Comparison of ENCODE assay signal across 8 cellular contexts in genomic region chrX:131763674-131764073, GRCh38.
A peak's percentile ranks its signal among the peaks of the same experiment; 100 is the strongest.
DNase-seq lines count a peak whose midpoint lies in the region; ATAC-seq, FAIRE-seq and TF ChIP-seq lines count a peak whose summit lies in the region.

No MANE protein-coding gene starts in this region.

- H3K9me3 Mint-ChIP-seq in effector memory CD8-positive, alpha-beta T cell = no peaks in the 10 kb centered on the region

- H3K27me3 ChIP-seq in MM.1S (replicated peaks; ENCODE audit: insufficient read depth, low read length) = no peaks in the 10 kb centered on the region
- H3K27me3 ChIP-seq in effector memory CD4-positive, alpha-beta T cell (replicated peaks; ENCODE audit: control insufficient read depth, insufficient read depth, low read length, poor library complexity, severe bottlenecking) = no peaks in the 10 kb centered on the region
- no peaks in the 10 kb centered on the region for H3K27me3 ChIP-seq in stomach

- H3K36me3 Mint-ChIP-seq in effector memory CD8-positive, alpha-beta T cell (ENCODE audit: insufficient read depth) = no peaks in the 10 kb centered on the region

- no peak overlapping the region for H3K27ac Mint-ChIP-seq in effector memory CD8-positive, alpha-beta T cell

- no peaks in the 10 kb centered on the region for H3F3A ChIP-seq in MM.1S (ENCODE audit: insufficient read depth, low read length)

- H3K4me2 ChIP-seq in MM.1S (ENCODE audit: low read depth, low read length) = peak overlapping the region; percentile 72

- H3K27me3 Mint-ChIP-seq in effector memory CD8-positive, alpha-beta T cell = no peaks in the 10 kb centered on the region

- peak overlapping the region; percentile 41 for H3K4me3 ChIP-seq in MM.1S (ENCODE audit: low read length)
- H3K4me3 ChIP-seq in effector memory CD4-positive, alpha-beta T cell (ENCODE audit: insufficient read depth, low read depth, low read length, poor library complexity, severe bottlenecking) = peak overlapping the region; percentile 39
- peak overlapping the region in 2 of 4 donors; percentile 28 to 51 for H3K4me3 ChIP-seq in stomach

- no peaks in the 10 kb centered on the region for H3K79me2 ChIP-seq in MM.1S (ENCODE audit: low read length)

- TF ChIP-seq CTCF in MM.1S (IDR thresholded peaks at IDR 0.05; ENCODE audit: low read length) = peak; percentile 56
- peak in 3 of 7 experiments; percentile 20 to 56 (median 55) for TF ChIP-seq CTCF in stomach (IDR thresholded peaks at IDR 0.05)

- no peaks in the 10 kb centered on the region for H3K9me3 ChIP-seq in MM.1S (replicated peaks; ENCODE audit: insufficient read depth, low read length)
- H3K9me3 ChIP-seq in effector memory CD4-positive, alpha-beta T cell (ENCODE audit: control insufficient read depth, low read length) = no peaks in the 10 kb centered on the region
- H3K9me3 ChIP-seq in stomach = no peaks in the 10 kb centered on the region

- no peak for TF ChIP-seq POLR2A in stomach (IDR thresholded peaks at IDR 0.05)
- TF ChIP-seq POLR2A in GM12891 (IDR thresholded peaks at IDR 0.05; ENCODE audit: low read depth, low read length) = no peak

- no peak overlapping the region for H3K4me3 Mint-ChIP-seq in effector memory CD8-positive, alpha-beta T cell

- no peaks in the 10 kb centered on the region for H4K20me1 ChIP-seq in MM.1S (ENCODE audit: insufficient read depth, low read length)

- H3K36me3 ChIP-seq in MM.1S (replicated peaks; ENCODE audit: insufficient read depth, low read length) (no peaks in the 10 kb centered on the region), stomach (no peaks in the 10 kb centered on the region)
- H3K36me3 ChIP-seq in effector memory CD4-positive, alpha-beta T cell (ENCODE audit: control insufficient read depth, insufficient read depth, low read length) = no peaks in the 10 kb centered on the region

- DNase-seq in cardiac septum (ENCODE audit: low spot score) = peak; percentile 83
- no peak for DNase-seq in Right ventricle myocardium inferior (ENCODE audit: missing footprints)
- DNase-seq in MM.1S = peak; percentile 89
- peak in 1 of 3 donors; percentile 70 for DNase-seq in effector memory CD4-positive, alpha-beta T cell
- DNase-seq in stomach = peak; percentile 85
- no peak for DNase-seq in NCI-H510A (lab: John Stamatoyannopoulos, UW)
- DNase-seq in effector memory CD8-positive, alpha-beta T cell = no peak
- DNase-seq in GM12891 (ENCODE audit: insufficient read length, low spot score) = no peak

- peak overlapping the region; percentile 65 for H2AFZ ChIP-seq in MM.1S (ENCODE audit: low read length)

- H3K9ac ChIP-seq in MM.1S (ENCODE audit: low read length) = peak overlapping the region; percentile 48; the same call in 1 of the 2 replicates

- H3K9me2 ChIP-seq in MM.1S (replicated peaks; ENCODE audit: insufficient read depth, low read length) = no peaks in the 10 kb centered on the region

- intact Hi-C loops in cardiac septum (cut with DNase I) (no loop called here), Right ventricle myocardium inferior (cut with DNase I) (no loop called here), stomach (cut with DNase I; ENCODE audit: low total_unique reads) (no loop called here)

- H3K4me1 ChIP-seq in MM.1S (ENCODE audit: low read length) = peaks cover 9% of the 10 kb centered on the region; the same call in 1 of the 2 replicates
- no peaks in the 10 kb centered on the region for H3K4me1 ChIP-seq in effector memory CD4-positive, alpha-beta T cell (ENCODE audit: control insufficient read depth, insufficient read depth, low read length, poor library complexity, severe bottlenecking)
- H3K4me1 ChIP-seq in stomach = peaks cover 0 to 20% (median 4%) of the 10 kb centered on the region in 4 donors

- no peak for ATAC-seq in Right ventricle myocardium inferior
- ATAC-seq in effector memory CD8-positive, alpha-beta T cell (replicated peaks) = no peak

- peak overlapping the region; percentile 56; the same call in 1 of the 2 replicates for H3K27ac ChIP-seq in MM.1S (ENCODE audit: low read length)
- no peak overlapping the region for H3K27ac ChIP-seq in effector memory CD4-positive, alpha-beta T cell (ENCODE audit: insufficient read depth, low read length, poor library complexity, severe bottlenecking)
- peak overlapping the region in 1 of 5 donors; percentile 65 for H3K27ac ChIP-seq in stomach

- 39 to 94% (median 86%) methylated on average over 8 to 10 of the region's 10 CpGs for WGBS in stomach, 5 donors

- no peak for FAIRE-seq in GM12891 (lab: Jason Lieb, UNC)

- no peaks in the 10 kb centered on the region for H3K4me1 Mint-ChIP-seq in effector memory CD8-positive, alpha-beta T cell (ENCODE audit: low read depth in 2 of 2)

- TF ChIP-seq EP300 in stomach (IDR thresholded peaks at IDR 0.05) = no peak

TF ChIP-seq in GM12891, 5 proteins besides CTCF, POLR2A, EP300 and RAD21:
- TF ChIP-seq SPI1 (IDR thresholded peaks at IDR 0.05; ENCODE audit: low read depth, low read length) = no peak
- no peak for TF ChIP-seq TAF1 (IDR thresholded peaks at IDR 0.05; ENCODE audit: low read depth, low read length)
- no peak for TF ChIP-seq POU2F2 (IDR thresholded peaks at IDR 0.05; ENCODE audit: low read depth, low read length)
- TF ChIP-seq PAX5 (IDR thresholded peaks at IDR 0.05; ENCODE audit: insufficient read depth, low read length, severe bottlenecking) = no peak
- no peak for TF ChIP-seq POLR2AphosphoS5 (IDR thresholded peaks at IDR 0.05; ENCODE audit: low read depth, low read length)

Comparison
In these comparisons a context has a peak if more than half of its experiments do, and no peak if none do; other contexts are left out.
1. DNase-seq: peak in cardiac septum (single experiment), MM.1S (single experiment) and stomach (single experiment); none in Right ventricle myocardium inferior (single experiment), NCI-H510A (single experiment), effector memory CD8-positive, alpha-beta T cell (0 of 3) and GM12891 (single experiment).